ENCODE assay signal across 8 cellular contexts in the genomic region with DNA sequence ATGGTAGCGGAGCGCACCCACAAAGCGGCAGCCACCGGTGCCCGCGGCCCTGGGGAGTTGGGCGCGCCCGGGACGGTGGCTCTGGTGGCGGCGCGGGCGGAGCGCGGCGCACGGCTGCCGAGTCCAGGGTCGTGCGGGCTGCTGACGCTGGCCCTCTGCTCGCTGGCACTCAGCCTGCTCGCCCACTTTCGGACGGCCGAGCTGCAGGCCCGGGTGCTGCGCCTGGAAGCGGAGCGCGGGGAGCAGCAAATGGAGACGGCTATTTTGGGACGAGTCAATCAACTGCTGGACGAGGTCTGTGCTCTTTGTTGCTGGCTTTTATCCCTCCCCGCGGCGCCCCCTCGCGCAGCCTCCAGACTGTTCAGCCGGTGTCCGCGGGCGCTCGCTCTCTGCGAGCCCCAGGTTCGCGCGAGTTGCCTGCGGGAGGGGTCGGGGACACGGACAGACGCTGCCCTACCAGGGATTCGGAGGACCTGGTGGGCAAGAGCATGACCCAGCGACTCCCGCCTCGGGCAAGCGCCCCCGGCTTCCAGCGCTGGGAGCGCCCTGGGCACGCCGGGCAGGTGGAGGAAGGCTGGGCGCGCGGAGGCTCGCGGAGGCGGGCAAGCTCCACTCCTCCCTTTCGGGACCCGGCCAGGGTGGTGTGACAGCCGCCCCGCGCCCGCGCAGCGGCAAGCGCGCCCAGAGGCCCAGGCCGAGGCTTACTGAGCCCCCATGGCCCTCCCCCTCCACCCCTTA. TPM values are rescaled to one million over a fixed set of nuclear protein-coding genes. Genes with fewer than 3 reads are reported as not detected.
A peak's percentile ranks its signal among the peaks of the same experiment; 100 is the strongest.
DNase-seq lines count a peak whose midpoint lies in the region; ATAC-seq and TF ChIP-seq lines count a peak whose summit lies in the region.

No MANE protein-coding gene starts in this region.

- TF ChIP-seq CTCF in esophagus squamous epithelium (IDR thresholded peaks at IDR 0.05), result no peak

- TF ChIP-seq POLR2A in esophagus squamous epithelium (IDR thresholded peaks at IDR 0.05), result no peak

- no peaks in the 10 kb centered on the region for H3K9me3 ChIP-seq in esophagus squamous epithelium

- intact Hi-C loops in esophagus squamous epithelium (cut with DNase I), result loop anchor here (10.0 kb wide), 2 partner anchors 112 to 158 kb away; no protein-coding TSS in a partner anchor

- peaks cover 0 to 48% (median 2%) of the 10 kb centered on the region in 4 donors for H3K27me3 ChIP-seq in esophagus squamous epithelium

- H3K36me3 ChIP-seq in esophagus squamous epithelium, result no peaks in the 10 kb centered on the region

- peak overlapping the region in 1 of 4 donors; percentile 57 for H3K27ac ChIP-seq in esophagus squamous epithelium

- DNase-seq in AG08395 (ENCODE audit: low spot score), result peak; percentile 46
- DNase-seq in NCI-H748 (lab: John Stamatoyannopoulos, UW; ENCODE audit: unreplicated experiment), result peak; percentile 26
- DNase-seq in esophagus squamous epithelium (lab: John Stamatoyannopoulos, UW), result no peak
- DNase-seq in myocyte (ENCODE audit: low read depth), result peak; percentile 81
- no peak for DNase-seq in GDM1 (lab: John Stamatoyannopoulos, UW)
- no peak for DNase-seq in SIG-M5 (lab: John Stamatoyannopoulos, UW)

- WGBS in esophagus squamous epithelium, 2 donors, result 29% methylated on average over 5 of the region's 80 CpGs; no CpG with 5 or more reads in 1 of the 2 donors

- no peak for ATAC-seq in GM19467 (IDR thresholded peaks at IDR 0.05; ENCODE audit: unreplicated experiment)
- ATAC-seq in GM19452 (IDR thresholded peaks at IDR 0.05; ENCODE audit: unreplicated experiment), result no peak

- H3K4me3 ChIP-seq in esophagus squamous epithelium, result peak overlapping the region; percentile 30 to 68 (median 50)

- peaks cover 8 to 34% (median 9%) of the 10 kb centered on the region in 3 donors for H3K4me1 ChIP-seq in esophagus squamous epithelium

RNA-seq across cellular contexts. Expression of a gene that starts 0.9 kb away (rescaled TPM):
- total RNA-seq in esophagus squamous epithelium (1 to 10 TPM in 2 of 4 donors, not detected in 2; 2.0 to 3.8 TPM), myocyte (17.3 and 31.0 TPM in 2 replicates)
- 3.4 TPM for polyA plus RNA-seq in myocyte (2012)

Comparison
In these comparisons a context has a peak if more than half of its experiments do, and no peak if none do; other contexts are left out.
1. DNase-seq: peak in AG08395 (single experiment), NCI-H748 (single experiment) and myocyte (single experiment); none in esophagus squamous epithelium (single experiment), GDM1 (single experiment) and SIG-M5 (single experiment).